Comparison of ENCODE assay signal across 31 cellular contexts in genomic region chr11:12591706-12592105, GRCh38.
"Had no signal": no experiment of that assay in that cellular context is flagged by ENCODE, and none has a peak within 500 bp of the region (broad histone marks: within the 10 kb centered on the region; RNA-seq: fewer than 3 reads in every experiment).

No MANE protein-coding gene starts in this region.

- H3K36me3 ChIP-seq: colonic mucosa, gastrocnemius medialis, left lung, neutrophil, pancreas, stomach, thyroid gland, upper lobe of left lung had no signal

- H3K27me3 ChIP-seq: colonic mucosa, gastrocnemius medialis, hepatocyte, left lung, pancreas, stomach, thyroid gland, upper lobe of left lung had no signal

- ATAC-seq: esophagus mucosa; gastrocnemius medialis; left lung; mucosa of descending colon; naive thymus-derived CD4-positive, alpha-beta T cell; pancreas; stimulated activated effector memory CD8-positive, alpha-beta T cell treated with anti-CD3 and anti-CD28 coated beads, Interleukin-12 subunit alpha, Interleukin-12 subunit beta, amount 100 ng/mL, for 72 hours had no signal

- H3K36me3 Mint-ChIP-seq: memory B cell; naive thymus-derived CD4-positive, alpha-beta T cell; stimulated activated effector memory CD8-positive, alpha-beta T cell treated with anti-CD3 and anti-CD28 coated beads, Interleukin-12 subunit alpha, Interleukin-12 subunit beta, amount 100 ng/mL, for 72 hours had no signal

- H2AFZ ChIP-seq: hepatocyte had no signal

- H3K4me1 ChIP-seq: colonic mucosa, gastrocnemius medialis, left lung, pancreas, thyroid gland, upper lobe of left lung had no signal

- H3K27ac Mint-ChIP-seq: dendritic cell treated with granulocyte-macrophage colony-stimulating factor and Interleukin-4, amounts not matched to agents 40 ng/mL and 50 ng/mL, for 4 days; endodermal cell; memory B cell; mesothelial cell of epicardium; naive thymus-derived CD4-positive, alpha-beta T cell; nephron progenitor cell; progenitor cell of endocrine pancreas; stimulated activated effector memory CD8-positive, alpha-beta T cell treated with anti-CD3 and anti-CD28 coated beads, Interleukin-12 subunit alpha, Interleukin-12 subunit beta, amount 100 ng/mL, for 72 hours had no signal

- H3K4me1 Mint-ChIP-seq: memory B cell; stimulated activated effector memory CD8-positive, alpha-beta T cell treated with anti-CD3 and anti-CD28 coated beads, Interleukin-12 subunit alpha, Interleukin-12 subunit beta, amount 100 ng/mL, for 72 hours had no signal

- H3K9me3 ChIP-seq: colonic mucosa, gastrocnemius medialis, mucosa of descending colon, neutrophil, pancreas, stomach, thyroid gland, upper lobe of left lung had no signal

- DNase-seq: central memory CD4-positive, alpha-beta T cell; colonic mucosa; effector CD8-positive, alpha-beta T cell; endodermal cell; foreskin fibroblast; gastrocnemius medialis; head of caudate nucleus; left cardiac atrium; left lung; mucosa of descending colon; naive thymus-derived CD4-positive, alpha-beta T cell; nephron progenitor cell; pancreas; stimulated activated CD4-positive, alpha-beta T cell treated with anti-CD3 and anti-CD28 coated beads, Interleukin-12 subunit alpha, Interleukin-12 subunit beta, amount 100 ng/mL, for 4 hours; stimulated activated CD4-positive, alpha-beta T cell treated with anti-CD3 and anti-CD28 coated beads, Interleukin-2, amount 100 ng/mL, for 24 hours; stimulated activated CD4-positive, alpha-beta T cell treated with anti-CD3 and anti-CD28 coated beads, Interleukin-4, amount 100 ng/mL, for 24 hours; stimulated activated naive CD4-positive, alpha-beta T cell treated with Interleukin-2 at 50 U/mL for 16 hours; stomach; thyroid gland; upper lobe of left lung had no signal

- H3K4me3 ChIP-seq: colonic mucosa, gastrocnemius medialis, hepatocyte, left lung, lung, mucosa of descending colon, pancreas, smooth muscle cell, stomach, thyroid gland, upper lobe of left lung had no signal

- H3K4me3 Mint-ChIP-seq: dendritic cell treated with granulocyte-macrophage colony-stimulating factor and Interleukin-4, amounts not matched to agents 40 ng/mL and 50 ng/mL, for 4 days; endodermal cell; memory B cell; mesothelial cell of epicardium; naive thymus-derived CD4-positive, alpha-beta T cell; nephron progenitor cell; stimulated activated effector memory CD8-positive, alpha-beta T cell treated with anti-CD3 and anti-CD28 coated beads, Interleukin-12 subunit alpha, Interleukin-12 subunit beta, amount 100 ng/mL, for 72 hours had no signal

- H3K4me2 ChIP-seq: hepatocyte, smooth muscle cell had no signal

- H3K79me2 ChIP-seq: hepatocyte had no signal

- H3K9me3 Mint-ChIP-seq: dendritic cell treated with granulocyte-macrophage colony-stimulating factor and Interleukin-4, amounts not matched to agents 40 ng/mL and 50 ng/mL, for 4 days; stimulated activated effector memory CD8-positive, alpha-beta T cell treated with anti-CD3 and anti-CD28 coated beads, Interleukin-12 subunit alpha, Interleukin-12 subunit beta, amount 100 ng/mL, for 72 hours had no signal

- H3K27ac ChIP-seq: colonic mucosa, epithelial cell of prostate, gastrocnemius medialis, hepatocyte, left lung, neutrophil, pancreas, stomach, thyroid gland, upper lobe of left lung had no signal
